Comparison of ENCODE assay signal across 16 cellular contexts in genomic region chrX:154472685-154473632, GRCh38.
"Had no signal": no experiment of that assay in that cellular context is flagged by ENCODE, and none has a peak within 500 bp of the region (broad histone marks: within the 10 kb centered on the region; RNA-seq: fewer than 3 reads in every experiment).

No MANE protein-coding gene starts in this region.

- H3K4me3 Mint-ChIP-seq: activated naive CD8-positive, alpha-beta T cell treated with anti-CD3 and anti-CD28 coated beads, Interleukin-2, amount 10 ng/mL, durations not matched to agents 7 days and 5 days; T-helper 1 cell treated with Interleukin-12 subunit alpha and Interleukin-12 subunit beta and Interleukin-4 antibody, amounts not matched to agents 30 μg/mL and 1 μg/mL, for 36 hours had no signal

- H3K4me3 ChIP-seq: ascending aorta, esophagus squamous epithelium, ovary, tibial nerve had no signal

- DNase-seq: activated CD4-positive, alpha-beta T cell treated with anti-CD3 and anti-CD28 coated beads for 4 hours; activated gamma-delta T cell; activated naive CD8-positive, alpha-beta T cell treated with anti-CD3 and anti-CD28 coated beads, Interleukin-2, amount 10 ng/mL, durations not matched to agents 7 days and 5 days; activated T-cell treated with anti-CD3 and anti-CD28 coated beads, Interleukin-2, amount 50 U/mL, for 1 hour; esophagus squamous epithelium; foreskin fibroblast; mesendoderm; stimulated activated CD4-positive, alpha-beta T cell treated with anti-CD3 and anti-CD28 coated beads, Interleukin-15, amount 100 ng/mL, for 24 hours; stimulated activated CD4-positive, alpha-beta T cell treated with anti-CD3 and anti-CD28 coated beads, Interleukin-4, amount 100 ng/mL, for 4 hours had no signal

- H3K27ac Mint-ChIP-seq: activated naive CD8-positive, alpha-beta T cell treated with anti-CD3 and anti-CD28 coated beads, Interleukin-2, amount 10 ng/mL, durations not matched to agents 7 days and 5 days; T-helper 1 cell treated with Interleukin-12 subunit alpha and Interleukin-12 subunit beta and Interleukin-4 antibody, amounts not matched to agents 30 μg/mL and 1 μg/mL, for 36 hours had no signal

- H3K27me3 Mint-ChIP-seq: activated naive CD8-positive, alpha-beta T cell treated with anti-CD3 and anti-CD28 coated beads, Interleukin-2, amount 10 ng/mL, durations not matched to agents 7 days and 5 days had no signal

- H3K36me3 Mint-ChIP-seq: activated naive CD8-positive, alpha-beta T cell treated with anti-CD3 and anti-CD28 coated beads, Interleukin-2, amount 10 ng/mL, durations not matched to agents 7 days and 5 days had no signal

- H3K9me3 Mint-ChIP-seq: activated naive CD8-positive, alpha-beta T cell treated with anti-CD3 and anti-CD28 coated beads, Interleukin-2, amount 10 ng/mL, durations not matched to agents 7 days and 5 days; T-helper 1 cell treated with Interleukin-12 subunit alpha and Interleukin-12 subunit beta and Interleukin-4 antibody, amounts not matched to agents 30 μg/mL and 1 μg/mL, for 36 hours had no signal

- H3K36me3 ChIP-seq: ovary had no signal

- ATAC-seq: left lobe of liver, SK-N-SH treated with all-trans-retinoic acid at 6 μM for 48 hours had no signal

- H3K9me3 ChIP-seq: ascending aorta, esophagus squamous epithelium, ovary, tibial nerve had no signal

- H3K27ac ChIP-seq: ascending aorta, esophagus squamous epithelium, ovary, tibial nerve had no signal

- H3K4me1 ChIP-seq: ascending aorta had no signal

- FAIRE-seq: endometrium had no signal

- H3K27me3 ChIP-seq: ascending aorta, esophagus squamous epithelium, ovary, tibial nerve had no signal
